8 cellular contexts compared by ENCODE assay signal in genomic region chr11:3130269-3131071, GRCh38. TPM values are rescaled to one million over a fixed set of nuclear protein-coding genes. Genes with fewer than 3 reads are reported as not detected.
DNase-seq lines count a peak whose midpoint lies in the region; ATAC-seq, FAIRE-seq and TF ChIP-seq lines count a peak whose summit lies in the region.
"Had no signal": no experiment of that assay in that cellular context is flagged by ENCODE, and none has a peak within 500 bp of the region (broad histone marks: within the 10 kb centered on the region; RNA-seq: fewer than 3 reads in every experiment).

No MANE protein-coding gene starts in this region.

- no peak for FAIRE-seq in frontal cortex (lab: Jason Lieb, UNC)

- DNase-seq in NCI-H2196 treated with DMSO at 0.1 percent for 48 hours (lab: John Stamatoyannopoulos, UW; ENCODE audit: unreplicated experiment) (peak; percentile 67), epithelial cell of esophagus (ENCODE audit: low read depth) (peak; percentile 96), prostate gland (ENCODE audit: low spot score) (peak; percentile 50), frontal cortex (ENCODE audit: low spot score in 2 of 2) (no peak), GF-D8 (lab: John Stamatoyannopoulos, UW) (no peak)

- no peak for TF ChIP-seq POLR2A in prostate gland (IDR thresholded peaks at IDR 0.05)

- ATAC-seq in HG02840 (IDR thresholded peaks at IDR 0.05; ENCODE audit: low FRiP score, unreplicated experiment): no peak

- no peak overlapping the region for H3K27ac ChIP-seq in prostate gland
- H3K27ac ChIP-seq: PC-9 had no signal

- H3K36me3 ChIP-seq in prostate gland: no peaks in the 10 kb centered on the region

- 46% methylated on average over 12 of the region's 14 CpGs for WGBS in prostate gland

- H3K9me3 ChIP-seq in prostate gland: no peaks in the 10 kb centered on the region

- H3K4me3 ChIP-seq in epithelial cell of esophagus (ENCODE audit: low read length) (no peak overlapping the region), prostate gland (no peak overlapping the region)
- H3K4me3 ChIP-seq: PC-9 had no signal

- peaks cover 5% of the 10 kb centered on the region for H3K4me1 ChIP-seq in prostate gland (replicated peaks)

- no peak for TF ChIP-seq EP300 in Ishikawa (IDR thresholded peaks at IDR 0.05; ENCODE audit: borderline replicate concordance)

- TF ChIP-seq CTCF in epithelial cell of esophagus (IDR thresholded peaks at IDR 0.05; ENCODE audit: insufficient read depth, low read depth, low read length, missing control alignments) (no peak), prostate gland (IDR thresholded peaks at IDR 0.05) (no peak)

- intact Hi-C loops in prostate gland (cut with DNase I): no loop called here

- H3K27me3 ChIP-seq in prostate gland (replicated peaks; ENCODE audit: insufficient read depth): no peaks in the 10 kb centered on the region

- TF ChIP-seq RAD21 in Ishikawa (IDR thresholded peaks at IDR 0.05; ENCODE audit: low read depth): no peak

TF ChIP-seq in Ishikawa, 13 proteins besides CTCF, POLR2A, EP300 and RAD21:
- no peak for TF ChIP-seq NFIC (IDR thresholded peaks at IDR 0.05)
- TF ChIP-seq ZBTB7A (IDR thresholded peaks at IDR 0.05; ENCODE audit: low read depth): 0 out of 2 replicates have a peak, but pooled peaks have one; percentile 47

RNA-seq across cellular contexts. Expression of gene OSBPL5, which starts 34.6 kb away (rescaled TPM):
- 10 to 100 TPM; 35.0 to 50.7 TPM for total RNA-seq in prostate gland
- 28.9 TPM for total RNA-seq in frontal cortex

Comparison
In these comparisons a context has a peak if more than half of its experiments do, and no peak if none do; other contexts are left out.
1. DNase-seq: peak in NCI-H2196 treated with DMSO at 0.1 percent for 48 hours (single experiment), epithelial cell of esophagus (single experiment) and prostate gland (single experiment); none in frontal cortex (0 of 2) and GF-D8 (single experiment).